Comparison of ENCODE assay signal across 1 cellular context in genomic region chr19:11378319-11379189, GRCh38.
A peak's percentile ranks its signal among the peaks of the same experiment; 100 is the strongest.
TF ChIP-seq lines count a peak whose summit lies in the region.

No MANE protein-coding gene starts in this region.

TF ChIP-seq in endothelial cell of umbilical vein, 7 proteins besides CTCF, POLR2A, EP300 and RAD21:
- TF ChIP-seq JUN (IDR thresholded peaks at IDR 0.05; ENCODE audit: borderline replicate concordance, insufficient read depth, insufficient read length, low read depth) (peak; percentile 70), FOS (IDR thresholded peaks at IDR 0.05; ENCODE audit: borderline replicate concordance, insufficient read depth, low read length) (peak; percentile 91), POLR2AphosphoS5 (IDR thresholded peaks at IDR 0.05; ENCODE audit: insufficient read depth, low read depth, low read length) (no peak)
